ENCODE assay signal across 14 cellular contexts in the genomic region with DNA sequence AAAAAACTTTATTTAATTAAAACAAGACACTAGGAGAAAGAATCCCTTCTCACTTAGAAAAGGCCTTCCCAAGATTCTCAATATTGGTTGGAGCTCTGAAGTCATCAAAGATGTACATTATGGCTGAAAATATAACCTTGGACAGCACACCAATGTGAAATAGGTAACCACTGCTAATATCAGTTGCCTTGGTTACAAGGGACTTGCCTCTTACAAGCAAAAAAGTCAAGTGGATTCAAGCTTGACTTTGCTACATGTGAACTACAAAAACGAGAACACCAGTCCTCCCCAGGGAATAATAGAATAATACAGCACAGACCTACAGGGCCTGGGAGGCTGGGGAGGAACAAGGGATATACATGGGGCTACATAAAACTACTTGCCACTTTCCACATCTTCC. TPM values are rescaled to one million over a fixed set of nuclear protein-coding genes. Genes with fewer than 3 reads are reported as not detected.
A peak's percentile ranks its signal among the peaks of the same experiment; 100 is the strongest.
DNase-seq lines count a peak whose midpoint lies in the region; ATAC-seq, FAIRE-seq and TF ChIP-seq lines count a peak whose summit lies in the region.
"Had no signal": no experiment of that assay in that cellular context is flagged by ENCODE, and none has a peak within 500 bp of the region (broad histone marks: within the 10 kb centered on the region; RNA-seq: fewer than 3 reads in every experiment).

No MANE protein-coding gene starts in this region.

- no peak overlapping the region for H2AFZ ChIP-seq in OCI-LY7 (ENCODE audit: low read length)

- H3K9me3 Mint-ChIP-seq in activated CD4-positive, alpha-beta memory T cell treated with anti-CD3 and anti-CD28 coated beads, Interleukin-2, amount 10 ng/mL, durations not matched to agents 7 days and 5 days = no peaks in the 10 kb centered on the region
- H3K9me3 Mint-ChIP-seq: naive thymus-derived CD4-positive, alpha-beta T cell; stimulated activated naive CD8-positive, alpha-beta T cell treated with anti-CD3 and anti-CD28 coated beads, Interleukin-15, Interleukin-2, amounts not matched to agents 100 ng/mL and 50 ng/mL, for 24 hours had no signal

- no peak overlapping the region for H3K9ac ChIP-seq in kidney (ENCODE audit: low read length in 2 of 2)

- no peak overlapping the region for H3K27ac ChIP-seq in OCI-LY7 (ENCODE audit: low read depth, low read length, poor library complexity, severe bottlenecking)
- no peak overlapping the region for H3K27ac ChIP-seq in kidney (ENCODE audit: low read depth in 2 of 2, low read length in 2 of 2)
- H3K27ac ChIP-seq: heart left ventricle had no signal

- no peak overlapping the region for H3K4me2 ChIP-seq in OCI-LY7 (ENCODE audit: low read length)

- no peak for TF ChIP-seq POLR2A in NB4 (IDR thresholded peaks at IDR 0.05; ENCODE audit: extremely low read depth, insufficient read length)

- H3K4me3 Mint-ChIP-seq in activated CD4-positive, alpha-beta memory T cell treated with anti-CD3 and anti-CD28 coated beads, Interleukin-2, amount 10 ng/mL, durations not matched to agents 7 days and 5 days = no peak overlapping the region
- H3K4me3 Mint-ChIP-seq: naive thymus-derived CD4-positive, alpha-beta T cell; stimulated activated naive CD8-positive, alpha-beta T cell treated with anti-CD3 and anti-CD28 coated beads, Interleukin-15, Interleukin-2, amounts not matched to agents 100 ng/mL and 50 ng/mL, for 24 hours had no signal

- no peaks in the 10 kb centered on the region for H3K79me2 ChIP-seq in OCI-LY7 (ENCODE audit: insufficient read depth, low read depth, low read length)

- no peaks in the 10 kb centered on the region for H3K4me1 ChIP-seq in OCI-LY7 (ENCODE audit: insufficient read depth, low read length, poor library complexity, severe bottlenecking)
- H3K4me1 ChIP-seq in kidney (ENCODE audit: control insufficient read depth in 1 of 2, insufficient read depth in 1 of 2, low read depth in 1 of 2, low read length in 2 of 2) = no peaks in the 10 kb centered on the region
- H3K4me1 ChIP-seq: heart left ventricle had no signal

- intact Hi-C loops in OCI-LY7 (cut with micrococcal nuclease; ENCODE audit: unreplicated experiment) (no loop called here), kidney (cut with DNase I) (no loop called here)

- TF ChIP-seq CTCF in GM12865 (IDR thresholded peaks at IDR 0.05; ENCODE audit: insufficient read depth, low read depth, low read length, missing control alignments) (no peak), NB4 (IDR thresholded peaks at IDR 0.05; ENCODE audit: low read depth, low read length) (no peak), OCI-LY7 (conservative IDR thresholded peaks at IDR 0.05; ENCODE audit: low read length) (no peak), kidney (IDR thresholded peaks at IDR 0.05; ENCODE audit: borderline replicate concordance, extremely low read depth, insufficient read depth) (no peak)

- H3K27me3 Mint-ChIP-seq in activated CD4-positive, alpha-beta memory T cell treated with anti-CD3 and anti-CD28 coated beads, Interleukin-2, amount 10 ng/mL, durations not matched to agents 7 days and 5 days = peaks cover 1% of the 10 kb centered on the region

- H3K4me3 ChIP-seq in GM12865 (ENCODE audit: low read depth, low read length) (no peak overlapping the region), NB4 (ENCODE audit: low read depth, low read length) (no peak overlapping the region), OCI-LY7 (ENCODE audit: low read depth, low read length, poor library complexity, severe bottlenecking) (no peak overlapping the region), kidney (ENCODE audit: low read length in 2 of 2) (no peak overlapping the region)
- H3K4me3 ChIP-seq: heart left ventricle had no signal

- H3K27ac Mint-ChIP-seq in activated CD4-positive, alpha-beta memory T cell treated with anti-CD3 and anti-CD28 coated beads, Interleukin-2, amount 10 ng/mL, durations not matched to agents 7 days and 5 days = no peak overlapping the region
- H3K27ac Mint-ChIP-seq: naive thymus-derived CD4-positive, alpha-beta T cell; stimulated activated naive CD8-positive, alpha-beta T cell treated with anti-CD3 and anti-CD28 coated beads, Interleukin-15, Interleukin-2, amounts not matched to agents 100 ng/mL and 50 ng/mL, for 24 hours had no signal

- CTCF ChIA-PET in OCI-LY7 (lab: Charles Lee; ENCODE audit: unreplicated experiment) = no interaction called here
- CTCF ChIA-PET in activated CD4-positive, alpha-beta memory T cell treated with anti-CD3 and anti-CD28 coated beads, Interleukin-2, amount 10 ng/mL, durations not matched to agents 7 days and 5 days (lab: Charles Lee) = interaction anchor here (0.6 kb wide), 1 partner anchor 29 kb away, joined by 3 read pairs; no protein-coding TSS in a partner anchor

- H3K36me3 ChIP-seq in OCI-LY7 (ENCODE audit: insufficient read depth, low read length) = no peaks in the 10 kb centered on the region
- no peaks in the 10 kb centered on the region for H3K36me3 ChIP-seq in kidney (ENCODE audit: control insufficient read depth in 1 of 2, insufficient read depth in 2 of 2, low read length in 2 of 2)
- H3K36me3 ChIP-seq: heart left ventricle had no signal

- H4K20me1 ChIP-seq in OCI-LY7 (ENCODE audit: insufficient read depth, low read length) = no peaks in the 10 kb centered on the region

- no peaks in the 10 kb centered on the region for H3K9me3 ChIP-seq in OCI-LY7 (ENCODE audit: low read length)
- no peaks in the 10 kb centered on the region for H3K9me3 ChIP-seq in kidney (ENCODE audit: control insufficient read depth in 1 of 2, low read length in 2 of 2)
- H3K9me3 ChIP-seq: heart left ventricle had no signal

- FAIRE-seq in kidney (lab: Jason Lieb, UNC) = no peak

- H3K4me1 Mint-ChIP-seq in activated CD4-positive, alpha-beta memory T cell treated with anti-CD3 and anti-CD28 coated beads, Interleukin-2, amount 10 ng/mL, durations not matched to agents 7 days and 5 days = no peaks in the 10 kb centered on the region
- H3K4me1 Mint-ChIP-seq: naive thymus-derived CD4-positive, alpha-beta T cell had no signal

- POLR2A ChIA-PET in OCI-LY7 (lab: Charles Lee) = no interaction called here
- POLR2A ChIA-PET in activated CD4-positive, alpha-beta memory T cell treated with anti-CD3 and anti-CD28 coated beads, Interleukin-2, amount 10 ng/mL, durations not matched to agents 7 days and 5 days (lab: Charles Lee) = no interaction called here

- DNase-seq in GM12865 (ENCODE audit: low read depth) (peak; percentile 36), NB4 (ENCODE audit: low read depth) (peak; percentile 22), SKM-1 (lab: John Stamatoyannopoulos, UW; ENCODE audit: unreplicated experiment) (no peak), OCI-LY7 (ENCODE audit: low spot score) (no peak), kidney (no peak)
- no peak for DNase-seq in activated CD4-positive, alpha-beta memory T cell treated with anti-CD3 and anti-CD28 coated beads, Interleukin-2, amount 10 ng/mL, durations not matched to agents 7 days and 5 days
- DNase-seq: activated naive CD4-positive, alpha-beta T cell treated with anti-CD3 and anti-CD28 coated beads, Interleukin-2, amount 50 U/mL, for 16 hours; heart left ventricle; naive thymus-derived CD4-positive, alpha-beta T cell; NCI-H1048; SHP77 treated with DMSO at 0.1 percent for 48 hours had no signal

- peak; percentile 57 for ATAC-seq in GM19438 (IDR thresholded peaks at IDR 0.05; ENCODE audit: low read depth, unreplicated experiment)
- ATAC-seq in HG02981 (IDR thresholded peaks at IDR 0.05; ENCODE audit: unreplicated experiment) = peak; percentile 86
- ATAC-seq: heart left ventricle; naive thymus-derived CD4-positive, alpha-beta T cell had no signal

- BruUV-seq in OCI-LY7 (replicated peaks; lab: Mats Ljungman, UMichigan) = no TSS peak

- H3K36me3 Mint-ChIP-seq in activated CD4-positive, alpha-beta memory T cell treated with anti-CD3 and anti-CD28 coated beads, Interleukin-2, amount 10 ng/mL, durations not matched to agents 7 days and 5 days (ENCODE audit: low read depth) = no peaks in the 10 kb centered on the region
- H3K36me3 Mint-ChIP-seq: naive thymus-derived CD4-positive, alpha-beta T cell had no signal

- H3K9me2 ChIP-seq in OCI-LY7 (ENCODE audit: insufficient read depth, low read length) = no peaks in the 10 kb centered on the region

RNA-seq across cellular contexts. Expression of a gene that starts 46.1 kb away (rescaled TPM):
- 16.7 and 18.9 TPM in 2 replicates for total RNA-seq in OCI-LY7 (2014; rRNA removed; shearing (Covaris generic))
- total RNA-seq in OCI-LY7 (2022) = 36.0 and 42.5 TPM in 2 replicates
- total RNA-seq in kidney = 39.7 TPM
- polyA plus RNA-seq in kidney (ENCODE audit: insufficient read depth, low read depth, low replicate concordance) = 9.6 TPM
- 10 to 100 TPM; 73.5 to 73.7 TPM for total RNA-seq in activated CD4-positive, alpha-beta memory T cell treated with anti-CD3 and anti-CD28 coated beads, Interleukin-2, amount 10 ng/mL, durations not matched to agents 7 days and 5 days

Comparison
In these comparisons a context has a peak if more than half of its experiments do, and no peak if none do; other contexts are left out.
1. DNase-seq: peak in GM12865 (single experiment) and NB4 (single experiment); none in SKM-1 (single experiment), OCI-LY7 (single experiment), kidney (single experiment) and activated CD4-positive, alpha-beta memory T cell treated with anti-CD3 and anti-CD28 coated beads, Interleukin-2, amount 10 ng/mL, durations not matched to agents 7 days and 5 days (single experiment).